Comparison of ENCODE assay signal across 23 cellular contexts in genomic region chr2:62404948-62405347, GRCh38.
"Had no signal": no experiment of that assay in that cellular context is flagged by ENCODE, and none has a peak within 500 bp of the region (broad histone marks: within the 10 kb centered on the region; RNA-seq: fewer than 3 reads in every experiment).

No MANE protein-coding gene starts in this region.

- FAIRE-seq: frontal cortex, keratinocyte, pancreas, TTC549 had no signal

- H3K4me1 ChIP-seq: breast epithelium, pancreas, prostate gland had no signal

- H3K27ac ChIP-seq: breast epithelium, esophagus squamous epithelium, pancreas, prostate gland, thoracic aorta, VCaP had no signal

- H3K4me3 ChIP-seq: breast epithelium, esophagus squamous epithelium, pancreas, prostate gland, skin epidermis, thoracic aorta had no signal

- H3K36me3 ChIP-seq: breast epithelium, esophagus squamous epithelium, pancreas, prostate gland, thoracic aorta had no signal

- DNase-seq: activated CD4-positive, alpha-beta T cell treated with anti-CD3 and anti-CD28 coated beads for 4 hours; activated CD4-positive, alpha-beta T cell treated with anti-CD3 and anti-CD28 coated beads, Interleukin-2, amount 50 U/mL, for 4 hours; activated naive CD4-positive, alpha-beta T cell; activated T-cell treated with anti-CD3 and anti-CD28 coated beads for 4 hours; activated T-cell treated with anti-CD3 and anti-CD28 coated beads, Interleukin-2, amount 50 U/mL, for 72 hours; central memory CD4-positive, alpha-beta T cell; esophagus squamous epithelium; left colon; mammary epithelial cell; pancreas; retina; stimulated activated CD4-positive, alpha-beta T cell treated with anti-CD3 and anti-CD28 coated beads, Interleukin-12 subunit alpha, Interleukin-12 subunit beta, amount 100 ng/mL, for 4 hours; stimulated activated CD4-positive, alpha-beta T cell treated with anti-CD3 and anti-CD28 coated beads, Interleukin-4, amount 100 ng/mL, for 1 hour had no signal

- ATAC-seq: activated naive CD4-positive, alpha-beta T cell treated with anti-CD3 and anti-CD28 coated beads, Interleukin-2, amount 50 U/mL, for 72 hours; activated T-cell treated with anti-CD3 and anti-CD28 coated beads, Interleukin-2, amount 50 U/mL, for 72 hours; left colon; sciatic nerve had no signal

- H3K9me3 ChIP-seq: breast epithelium, esophagus squamous epithelium, pancreas, prostate gland, thoracic aorta had no signal

- H3K27me3 ChIP-seq: breast epithelium, esophagus squamous epithelium, pancreas had no signal
